ENCODE assay signal across 1 cellular context in genomic region chr11:62487136-62487535, GRCh38.
TF ChIP-seq lines count a peak whose summit lies in the region.

No MANE protein-coding gene starts in this region.

TF ChIP-seq in HepG2, 621 proteins besides CTCF, POLR2A, EP300 and RAD21:
- no peak for TF ChIP-seq ZFP36L2 (CRISPR knock-in tag; IDR thresholded peaks at IDR 0.05)
- no peak for TF ChIP-seq NR0B2 (CRISPR knock-in tag; IDR thresholded peaks at IDR 0.05)
- TF ChIP-seq MEIS2 (CRISPR knock-in tag; IDR thresholded peaks at IDR 0.05): no peak
- TF ChIP-seq TOPORS (CRISPR knock-in tag; IDR thresholded peaks at IDR 0.05): no peak
- no peak for TF ChIP-seq ZNF225 (CRISPR knock-in tag; IDR thresholded peaks at IDR 0.05)
- TF ChIP-seq HNF4A (CRISPR knock-in tag; IDR thresholded peaks at IDR 0.05): no peak
- TF ChIP-seq, protein P1, sequence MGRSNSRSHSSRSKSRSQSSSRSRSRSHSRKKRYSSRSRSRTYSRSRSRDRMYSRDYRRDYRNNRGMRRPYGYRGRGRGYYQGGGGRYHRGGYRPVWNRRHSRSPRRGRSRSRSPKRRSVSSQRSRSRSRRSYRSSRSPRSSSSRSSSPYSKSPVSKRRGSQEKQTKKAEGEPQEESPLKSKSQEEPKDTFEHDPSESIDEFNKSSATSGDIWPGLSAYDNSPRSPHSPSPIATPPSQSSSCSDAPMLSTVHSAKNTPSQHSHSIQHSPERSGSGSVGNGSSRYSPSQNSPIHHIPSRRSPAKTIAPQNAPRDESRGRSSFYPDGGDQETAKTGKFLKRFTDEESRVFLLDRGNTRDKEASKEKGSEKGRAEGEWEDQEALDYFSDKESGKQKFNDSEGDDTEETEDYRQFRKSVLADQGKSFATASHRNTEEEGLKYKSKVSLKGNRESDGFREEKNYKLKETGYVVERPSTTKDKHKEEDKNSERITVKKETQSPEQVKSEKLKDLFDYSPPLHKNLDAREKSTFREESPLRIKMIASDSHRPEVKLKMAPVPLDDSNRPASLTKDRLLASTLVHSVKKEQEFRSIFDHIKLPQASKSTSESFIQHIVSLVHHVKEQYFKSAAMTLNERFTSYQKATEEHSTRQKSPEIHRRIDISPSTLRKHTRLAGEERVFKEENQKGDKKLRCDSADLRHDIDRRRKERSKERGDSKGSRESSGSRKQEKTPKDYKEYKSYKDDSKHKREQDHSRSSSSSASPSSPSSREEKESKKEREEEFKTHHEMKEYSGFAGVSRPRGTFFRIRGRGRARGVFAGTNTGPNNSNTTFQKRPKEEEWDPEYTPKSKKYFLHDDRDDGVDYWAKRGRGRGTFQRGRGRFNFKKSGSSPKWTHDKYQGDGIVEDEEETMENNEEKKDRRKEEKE (IDR thresholded peaks at IDR 0.05): no peak
- TF ChIP-seq ZSCAN30 (CRISPR knock-in tag; IDR thresholded peaks at IDR 0.05): no peak
- TF ChIP-seq JUN (CRISPR knock-in tag; IDR thresholded peaks at IDR 0.05): no peak
- TF ChIP-seq ZNF674 (CRISPR knock-in tag; IDR thresholded peaks at IDR 0.05; ENCODE audit: low read depth): no peak
- no peak for TF ChIP-seq ZBTB38 (CRISPR knock-in tag; IDR thresholded peaks at IDR 0.05)
- TF ChIP-seq ZNF337 (CRISPR knock-in tag; IDR thresholded peaks at IDR 0.05; ENCODE audit: borderline replicate concordance, low read depth): no peak
- no peak for TF ChIP-seq NFIB (CRISPR knock-in tag; IDR thresholded peaks at IDR 0.05; ENCODE audit: borderline replicate concordance)
TF ChIP-seq in HepG2: peak in this region for 0.
